Comparison of ENCODE assay signal across 29 cellular contexts in the genomic region with DNA sequence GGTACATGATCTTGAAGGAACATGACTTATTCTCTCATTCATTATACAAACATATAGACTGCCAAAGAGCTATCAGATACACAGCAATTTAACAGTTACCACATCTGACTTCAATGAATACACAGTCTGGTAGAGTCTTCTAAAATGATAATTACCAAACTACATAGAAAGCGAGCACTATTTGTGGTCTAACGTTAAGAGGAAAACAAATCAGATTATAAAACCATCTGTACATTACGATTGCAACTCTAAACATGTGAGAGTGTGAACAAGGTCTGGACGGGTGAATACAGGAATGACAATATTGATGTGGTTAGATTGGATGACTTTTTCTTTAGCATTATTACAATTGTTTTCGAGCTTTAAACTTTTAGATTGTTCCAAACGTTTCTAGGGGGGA. TPM values are rescaled to one million over a fixed set of nuclear protein-coding genes. Genes with fewer than 3 reads are reported as not detected.
DNase-seq lines count a peak whose midpoint lies in the region; ATAC-seq and TF ChIP-seq lines count a peak whose summit lies in the region.
"Had no signal": no experiment of that assay in that cellular context is flagged by ENCODE, and none has a peak within 500 bp of the region (broad histone marks: within the 10 kb centered on the region; RNA-seq: fewer than 3 reads in every experiment).

No MANE protein-coding gene starts in this region.

- intact Hi-C loops in activated CD8-positive, alpha-beta T cell treated with anti-CD3 and anti-CD28 coated beads for 36 hours (cut with micrococcal nuclease), result no loop called here

- no peak overlapping the region for H3K27ac Mint-ChIP-seq in activated CD8-positive, alpha-beta T cell treated with anti-CD3 and anti-CD28 coated beads, Interleukin-2, amount 10 ng/mL, durations not matched to agents 7 days and 5 days
- no peak overlapping the region for H3K27ac Mint-ChIP-seq in activated CD8-positive, alpha-beta T cell treated with anti-CD3 and anti-CD28 coated beads for 36 hours
- peak overlapping the region in 2 of 3 donors; percentile 6 to 24 for H3K27ac Mint-ChIP-seq in IgD-negative memory B cell
- H3K27ac Mint-ChIP-seq in central memory CD8-positive, alpha-beta T cell (ENCODE audit: low read depth), result peak overlapping the region; percentile 88
- H3K27ac Mint-ChIP-seq: HFFc6 had no signal

- no peaks in the 10 kb centered on the region for H3K36me3 ChIP-seq in neutrophil
- H3K36me3 ChIP-seq: BE2C, HAP-1, SJSA1 had no signal

- no peaks in the 10 kb centered on the region for H3K36me3 Mint-ChIP-seq in activated CD8-positive, alpha-beta T cell treated with anti-CD3 and anti-CD28 coated beads, Interleukin-2, amount 10 ng/mL, durations not matched to agents 7 days and 5 days (ENCODE audit: low read depth)
- peaks cover 2% of the 10 kb centered on the region for H3K36me3 Mint-ChIP-seq in activated CD8-positive, alpha-beta T cell treated with anti-CD3 and anti-CD28 coated beads for 36 hours (ENCODE audit: low read depth)
- no peaks in the 10 kb centered on the region for H3K36me3 Mint-ChIP-seq in IgD-negative memory B cell
- H3K36me3 Mint-ChIP-seq in central memory CD8-positive, alpha-beta T cell (ENCODE audit: insufficient read depth), result peaks cover 43% of the 10 kb centered on the region
- H3K36me3 Mint-ChIP-seq: CD4-positive, CD25-positive, alpha-beta regulatory T cell had no signal

- CTCF ChIA-PET in activated CD8-positive, alpha-beta T cell treated with anti-CD3 and anti-CD28 coated beads, Interleukin-2, amount 10 ng/mL, durations not matched to agents 7 days and 5 days (lab: Charles Lee), result interaction anchor here (1.3 to 4.0 kb wide), 4 partner anchors 16 to 29 kb away, joined by 3 to 29 read pairs (median 4); no protein-coding TSS in a partner anchor
- CTCF ChIA-PET in activated CD8-positive, alpha-beta T cell treated with anti-CD3 and anti-CD28 coated beads for 36 hours (lab: Charles Lee), result interaction anchor here (1.5 to 4.3 kb wide), 5 partner anchors 9 to 73 kb away, joined by 5 to 21 read pairs (median 17); no protein-coding TSS in a partner anchor

- DNase-seq in activated CD8-positive, alpha-beta T cell treated with anti-CD3 and anti-CD28 coated beads, Interleukin-2, amount 10 ng/mL, durations not matched to agents 7 days and 5 days, result peak; percentile 1
- DNase-seq in activated CD8-positive, alpha-beta T cell treated with anti-CD3 and anti-CD28 coated beads for 36 hours, result no peak
- no peak for DNase-seq in central memory CD8-positive, alpha-beta T cell (ENCODE audit: low spot score in 2 of 2)
- no peak for DNase-seq in stimulated activated CD8-positive, alpha-beta memory T cell treated with anti-CD3 and anti-CD28 coated beads, Interleukin-4, amount 100 ng/mL, for 48 hours
- no peak for DNase-seq in DMS 273 treated with DMSO at 0.1 percent for 48 hours (lab: John Stamatoyannopoulos, UW)
- DNase-seq: 8988T; ACHN; BE2C; CD4-positive, CD25-positive, alpha-beta regulatory T cell; DMS53; GOT3; HFFc6; IMR-90; NCI-H1105; NCI-H1436 treated with DMSO at 0.1 percent for 48 hours; NCI-H187 treated with DMSO at 0.1 percent for 48 hours; NCI-H2171 treated with DMSO at 0.1 percent for 48 hours; NCI-H446; NCI-H526; NCI-H82; NK-92 treated with Interleukin-12 subunit alpha and Interleukin-12 subunit beta, amount 100 ng/mL, for 24 hours; Right ventricle myocardium superior had no signal

- H3K4me3 ChIP-seq in neutrophil (ENCODE audit: low read depth in 1 of 2, low read length in 1 of 2), result no peak overlapping the region
- H3K4me3 ChIP-seq: HAP-1, SJSA1 had no signal

- H3K4me1 Mint-ChIP-seq in activated CD8-positive, alpha-beta T cell treated with anti-CD3 and anti-CD28 coated beads, Interleukin-2, amount 10 ng/mL, durations not matched to agents 7 days and 5 days (ENCODE audit: low read depth), result peaks cover 41% of the 10 kb centered on the region
- H3K4me1 Mint-ChIP-seq in activated CD8-positive, alpha-beta T cell treated with anti-CD3 and anti-CD28 coated beads for 36 hours (ENCODE audit: low read depth), result peaks cover 77% of the 10 kb centered on the region
- H3K4me1 Mint-ChIP-seq in IgD-negative memory B cell, result peaks cover 20 to 39% (median 30%) of the 10 kb centered on the region in 3 donors
- H3K4me1 Mint-ChIP-seq in central memory CD8-positive, alpha-beta T cell, result peaks cover 75% of the 10 kb centered on the region

- H3K4me3 Mint-ChIP-seq in activated CD8-positive, alpha-beta T cell treated with anti-CD3 and anti-CD28 coated beads, Interleukin-2, amount 10 ng/mL, durations not matched to agents 7 days and 5 days, result no peak overlapping the region
- H3K4me3 Mint-ChIP-seq in activated CD8-positive, alpha-beta T cell treated with anti-CD3 and anti-CD28 coated beads for 36 hours, result no peak overlapping the region
- H3K4me3 Mint-ChIP-seq in IgD-negative memory B cell, result no peak overlapping the region
- peak overlapping the region; percentile 55 for H3K4me3 Mint-ChIP-seq in central memory CD8-positive, alpha-beta T cell
- H3K4me3 Mint-ChIP-seq: CD4-positive, CD25-positive, alpha-beta regulatory T cell; HFFc6 had no signal

- ATAC-seq in activated CD8-positive, alpha-beta T cell treated with anti-CD3 and anti-CD28 coated beads, Interleukin-2, amount 10 ng/mL, durations not matched to agents 7 days and 5 days, result no peak
- ATAC-seq in activated CD8-positive, alpha-beta T cell treated with anti-CD3 and anti-CD28 coated beads for 36 hours, result no peak
- no peak for ATAC-seq in central memory CD8-positive, alpha-beta T cell (replicated peaks; ENCODE audit: extremely low read depth, poor library complexity, severe bottlenecking)
- no peak for ATAC-seq in GM21528 (IDR thresholded peaks at IDR 0.05; ENCODE audit: low FRiP score, unreplicated experiment)

- H3K27ac ChIP-seq in neutrophil, result peak overlapping the region; percentile 71
- H3K27ac ChIP-seq: SJSA1 had no signal

- peaks cover 30% of the 10 kb centered on the region for H3K27me3 Mint-ChIP-seq in activated CD8-positive, alpha-beta T cell treated with anti-CD3 and anti-CD28 coated beads, Interleukin-2, amount 10 ng/mL, durations not matched to agents 7 days and 5 days (ENCODE audit: low read depth)
- H3K27me3 Mint-ChIP-seq in activated CD8-positive, alpha-beta T cell treated with anti-CD3 and anti-CD28 coated beads for 36 hours, result peaks cover 10% of the 10 kb centered on the region
- no peaks in the 10 kb centered on the region for H3K27me3 Mint-ChIP-seq in IgD-negative memory B cell
- no peaks in the 10 kb centered on the region for H3K27me3 Mint-ChIP-seq in central memory CD8-positive, alpha-beta T cell

- H3K4me1 ChIP-seq in neutrophil (ENCODE audit: control insufficient read depth in 1 of 2, insufficient read depth in 1 of 2, low read depth in 1 of 2, low read length in 1 of 2), result peaks cover 59 to 60% of the 10 kb centered on the region in 2 experiments
- H3K4me1 ChIP-seq: BE2C, HAP-1 had no signal

- H3K9me3 ChIP-seq in neutrophil, result no peaks in the 10 kb centered on the region
- H3K9me3 ChIP-seq: BE2C, HAP-1, SJSA1 had no signal

- no peak for TF ChIP-seq CTCF in activated CD8-positive, alpha-beta T cell treated with anti-CD3 and anti-CD28 coated beads for 36 hours (IDR thresholded peaks at IDR 0.05)
- no peak for TF ChIP-seq CTCF in neutrophil (IDR thresholded peaks at IDR 0.05)

- no peaks in the 10 kb centered on the region for H3K27me3 ChIP-seq in neutrophil
- H3K27me3 ChIP-seq: SJSA1 had no signal

- POLR2A ChIA-PET in activated CD8-positive, alpha-beta T cell treated with anti-CD3 and anti-CD28 coated beads, Interleukin-2, amount 10 ng/mL, durations not matched to agents 7 days and 5 days (lab: Charles Lee), result interaction anchor here (0.5 kb wide), 1 partner anchor 116 kb away, joined by 3 read pairs; no protein-coding TSS in a partner anchor
- POLR2A ChIA-PET in activated CD8-positive, alpha-beta T cell treated with anti-CD3 and anti-CD28 coated beads for 36 hours (lab: Charles Lee), result interaction anchor here (1.2 kb wide), 1 partner anchor 15 kb away, joined by 3 read pairs; no protein-coding TSS in a partner anchor

- no peaks in the 10 kb centered on the region for H3K9me3 Mint-ChIP-seq in activated CD8-positive, alpha-beta T cell treated with anti-CD3 and anti-CD28 coated beads, Interleukin-2, amount 10 ng/mL, durations not matched to agents 7 days and 5 days (ENCODE audit: insufficient read depth)
- H3K9me3 Mint-ChIP-seq in activated CD8-positive, alpha-beta T cell treated with anti-CD3 and anti-CD28 coated beads for 36 hours, result no peaks in the 10 kb centered on the region
- H3K9me3 Mint-ChIP-seq in IgD-negative memory B cell, result no peaks in the 10 kb centered on the region
- no peaks in the 10 kb centered on the region for H3K9me3 Mint-ChIP-seq in central memory CD8-positive, alpha-beta T cell
- H3K9me3 Mint-ChIP-seq: CD4-positive, CD25-positive, alpha-beta regulatory T cell; HFFc6 had no signal

RNA-seq across cellular contexts. Expression of a gene that starts 16.3 kb away (rescaled TPM):
- total RNA-seq in activated CD8-positive, alpha-beta T cell treated with anti-CD3 and anti-CD28 coated beads, Interleukin-2, amount 10 ng/mL, durations not matched to agents 7 days and 5 days, result under 1 TPM; 0.42 to 0.95 TPM
- under 1 TPM; 0.34 to 0.88 TPM for total RNA-seq in activated CD8-positive, alpha-beta T cell treated with anti-CD3 and anti-CD28 coated beads for 36 hours
- polyA plus RNA-seq in IgD-negative memory B cell, result 10.3 TPM
- total RNA-seq: Daoy, G401, HFFc6, IMR-90, SJSA1 had no signal
- polyA plus RNA-seq: IMR-90 had no signal

Comparison
In these comparisons a context has a peak if more than half of its experiments do, and no peak if none do; other contexts are left out.
1. H3K27ac Mint-ChIP-seq: peak in IgD-negative memory B cell (2 of 3) and central memory CD8-positive, alpha-beta T cell (single experiment); none in activated CD8-positive, alpha-beta T cell treated with anti-CD3 and anti-CD28 coated beads, Interleukin-2, amount 10 ng/mL, durations not matched to agents 7 days and 5 days (single experiment) and activated CD8-positive, alpha-beta T cell treated with anti-CD3 and anti-CD28 coated beads for 36 hours (single experiment).